Comparison of ENCODE assay signal across 1 cellular context in genomic region chr16:78242231-78242630, GRCh38.
TF ChIP-seq lines count a peak whose summit lies in the region.

No MANE protein-coding gene starts in this region.

TF ChIP-seq in HepG2, 621 proteins besides CTCF, POLR2A, EP300 and RAD21 (continued from another document and continues in another):
- TF ChIP-seq ZNF414 (CRISPR knock-in tag; IDR thresholded peaks at IDR 0.05) (no peak), ONECUT2 (CRISPR knock-in tag; IDR thresholded peaks at IDR 0.05) (no peak), FOXA3 (CRISPR knock-in tag; IDR thresholded peaks at IDR 0.05) (peak; percentile 36; the same call in 1 of the 2 replicates), ZBTB46 (CRISPR knock-in tag; IDR thresholded peaks at IDR 0.05; ENCODE audit: borderline replicate concordance) (no peak), ZNF335 (CRISPR knock-in tag; IDR thresholded peaks at IDR 0.05) (no peak), MTF2 (CRISPR knock-in tag; IDR thresholded peaks at IDR 0.05; ENCODE audit: borderline replicate concordance) (no peak), ZNF317 (CRISPR knock-in tag; IDR thresholded peaks at IDR 0.05) (no peak), GTF3A (CRISPR knock-in tag; conservative IDR thresholded peaks at IDR 0.05) (no peak), ZMYM4 (CRISPR knock-in tag; IDR thresholded peaks at IDR 0.05) (no peak), CCAR2 (optimal IDR thresholded peaks at IDR 0.05; ENCODE audit: low read depth, low read length) (no peak), HDAC1 (CRISPR knock-in tag; IDR thresholded peaks at IDR 0.05) (0 out of 2 replicates have a peak, but pooled peaks have one; percentile 35), USF2 (IDR thresholded peaks at IDR 0.05; ENCODE audit: low read depth, low read length) (no peak), USF2 (CRISPR knock-in tag; IDR thresholded peaks at IDR 0.05; ENCODE audit: borderline replicate concordance) (no peak), ZBTB7B (CRISPR knock-in tag; IDR thresholded peaks at IDR 0.05) (no peak), ZNF616 (CRISPR knock-in tag; IDR thresholded peaks at IDR 0.05; ENCODE audit: low read depth) (no peak), IRF2 (CRISPR knock-in tag; IDR thresholded peaks at IDR 0.05) (no peak), GFI1 (CRISPR knock-in tag; IDR thresholded peaks at IDR 0.05; ENCODE audit: borderline replicate concordance) (peak; percentile 59; the same call in 1 of the 2 replicates), AHDC1 (CRISPR knock-in tag; IDR thresholded peaks at IDR 0.05; ENCODE audit: borderline replicate concordance) (peak; percentile 32; the same call in 1 of the 2 replicates), ZNF768 (CRISPR knock-in tag; IDR thresholded peaks at IDR 0.05) (no peak)
- TF ChIP-seq, protein P1, sequence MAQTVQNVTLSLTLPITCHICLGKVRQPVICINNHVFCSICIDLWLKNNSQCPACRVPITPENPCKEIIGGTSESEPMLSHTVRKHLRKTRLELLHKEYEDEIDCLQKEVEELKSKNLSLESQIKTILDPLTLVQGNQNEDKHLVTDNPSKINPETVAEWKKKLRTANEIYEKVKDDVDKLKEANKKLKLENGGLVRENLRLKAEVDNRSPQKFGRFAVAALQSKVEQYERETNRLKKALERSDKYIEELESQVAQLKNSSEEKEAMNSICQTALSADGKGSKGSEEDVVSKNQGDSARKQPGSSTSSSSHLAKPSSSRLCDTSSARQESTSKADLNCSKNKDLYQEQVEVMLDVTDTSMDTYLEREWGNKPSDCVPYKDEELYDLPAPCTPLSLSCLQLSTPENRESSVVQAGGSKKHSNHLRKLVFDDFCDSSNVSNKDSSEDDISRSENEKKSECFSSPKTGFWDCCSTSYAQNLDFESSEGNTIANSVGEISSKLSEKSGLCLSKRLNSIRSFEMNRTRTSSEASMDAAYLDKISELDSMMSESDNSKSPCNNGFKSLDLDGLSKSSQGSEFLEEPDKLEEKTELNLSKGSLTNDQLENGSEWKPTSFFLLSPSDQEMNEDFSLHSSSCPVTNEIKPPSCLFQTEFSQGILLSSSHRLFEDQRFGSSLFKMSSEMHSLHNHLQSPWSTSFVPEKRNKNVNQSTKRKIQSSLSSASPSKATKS (CRISPR knock-in tag; IDR thresholded peaks at IDR 0.05): no peak
- TF ChIP-seq, protein P2, sequence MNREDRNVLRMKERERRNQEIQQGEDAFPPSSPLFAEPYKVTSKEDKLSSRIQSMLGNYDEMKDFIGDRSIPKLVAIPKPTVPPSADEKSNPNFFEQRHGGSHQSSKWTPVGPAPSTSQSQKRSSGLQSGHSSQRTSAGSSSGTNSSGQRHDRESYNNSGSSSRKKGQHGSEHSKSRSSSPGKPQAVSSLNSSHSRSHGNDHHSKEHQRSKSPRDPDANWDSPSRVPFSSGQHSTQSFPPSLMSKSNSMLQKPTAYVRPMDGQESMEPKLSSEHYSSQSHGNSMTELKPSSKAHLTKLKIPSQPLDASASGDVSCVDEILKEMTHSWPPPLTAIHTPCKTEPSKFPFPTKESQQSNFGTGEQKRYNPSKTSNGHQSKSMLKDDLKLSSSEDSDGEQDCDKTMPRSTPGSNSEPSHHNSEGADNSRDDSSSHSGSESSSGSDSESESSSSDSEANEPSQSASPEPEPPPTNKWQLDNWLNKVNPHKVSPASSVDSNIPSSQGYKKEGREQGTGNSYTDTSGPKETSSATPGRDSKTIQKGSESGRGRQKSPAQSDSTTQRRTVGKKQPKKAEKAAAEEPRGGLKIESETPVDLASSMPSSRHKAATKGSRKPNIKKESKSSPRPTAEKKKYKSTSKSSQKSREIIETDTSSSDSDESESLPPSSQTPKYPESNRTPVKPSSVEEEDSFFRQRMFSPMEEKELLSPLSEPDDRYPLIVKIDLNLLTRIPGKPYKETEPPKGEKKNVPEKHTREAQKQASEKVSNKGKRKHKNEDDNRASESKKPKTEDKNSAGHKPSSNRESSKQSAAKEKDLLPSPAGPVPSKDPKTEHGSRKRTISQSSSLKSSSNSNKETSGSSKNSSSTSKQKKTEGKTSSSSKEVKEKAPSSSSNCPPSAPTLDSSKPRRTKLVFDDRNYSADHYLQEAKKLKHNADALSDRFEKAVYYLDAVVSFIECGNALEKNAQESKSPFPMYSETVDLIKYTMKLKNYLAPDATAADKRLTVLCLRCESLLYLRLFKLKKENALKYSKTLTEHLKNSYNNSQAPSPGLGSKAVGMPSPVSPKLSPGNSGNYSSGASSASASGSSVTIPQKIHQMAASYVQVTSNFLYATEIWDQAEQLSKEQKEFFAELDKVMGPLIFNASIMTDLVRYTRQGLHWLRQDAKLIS (CRISPR knock-in tag; IDR thresholded peaks at IDR 0.05): no peak
- TF ChIP-seq, protein P3, sequence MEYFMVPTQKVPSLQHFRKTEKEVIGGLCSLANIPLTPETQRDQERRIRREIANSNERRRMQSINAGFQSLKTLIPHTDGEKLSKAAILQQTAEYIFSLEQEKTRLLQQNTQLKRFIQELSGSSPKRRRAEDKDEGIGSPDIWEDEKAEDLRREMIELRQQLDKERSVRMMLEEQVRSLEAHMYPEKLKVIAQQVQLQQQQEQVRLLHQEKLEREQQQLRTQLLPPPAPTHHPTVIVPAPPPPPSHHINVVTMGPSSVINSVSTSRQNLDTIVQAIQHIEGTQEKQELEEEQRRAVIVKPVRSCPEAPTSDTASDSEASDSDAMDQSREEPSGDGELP (IDR thresholded peaks at IDR 0.05; ENCODE audit: borderline replicate concordance, low read depth): no peak
- TF ChIP-seq, protein P4, sequence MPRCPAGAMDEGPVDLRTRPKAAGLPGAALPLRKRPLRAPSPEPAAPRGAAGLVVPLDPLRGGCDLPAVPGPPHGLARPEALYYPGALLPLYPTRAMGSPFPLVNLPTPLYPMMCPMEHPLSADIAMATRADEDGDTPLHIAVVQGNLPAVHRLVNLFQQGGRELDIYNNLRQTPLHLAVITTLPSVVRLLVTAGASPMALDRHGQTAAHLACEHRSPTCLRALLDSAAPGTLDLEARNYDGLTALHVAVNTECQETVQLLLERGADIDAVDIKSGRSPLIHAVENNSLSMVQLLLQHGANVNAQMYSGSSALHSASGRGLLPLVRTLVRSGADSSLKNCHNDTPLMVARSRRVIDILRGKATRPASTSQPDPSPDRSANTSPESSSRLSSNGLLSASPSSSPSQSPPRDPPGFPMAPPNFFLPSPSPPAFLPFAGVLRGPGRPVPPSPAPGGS (CRISPR knock-in tag; IDR thresholded peaks at IDR 0.05): no peak
- TF ChIP-seq, protein P5, sequence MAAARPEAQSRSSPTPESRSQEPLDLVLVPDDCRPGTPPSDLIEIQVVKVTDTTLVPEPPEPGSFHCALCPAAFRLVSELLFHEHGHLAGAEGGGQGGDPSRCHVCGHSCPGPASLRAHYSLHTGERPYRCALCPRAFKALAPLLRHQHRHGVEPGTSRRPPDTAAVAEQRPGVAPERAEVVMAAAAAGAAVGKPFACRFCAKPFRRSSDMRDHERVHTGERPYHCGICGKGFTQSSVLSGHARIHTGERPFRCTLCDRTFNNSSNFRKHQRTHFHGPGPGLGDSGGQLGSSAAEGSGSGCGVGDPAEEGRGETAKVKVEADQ (CRISPR knock-in tag; IDR thresholded peaks at IDR 0.05; ENCODE audit: borderline replicate concordance): no peak
- TF ChIP-seq, protein P6, sequence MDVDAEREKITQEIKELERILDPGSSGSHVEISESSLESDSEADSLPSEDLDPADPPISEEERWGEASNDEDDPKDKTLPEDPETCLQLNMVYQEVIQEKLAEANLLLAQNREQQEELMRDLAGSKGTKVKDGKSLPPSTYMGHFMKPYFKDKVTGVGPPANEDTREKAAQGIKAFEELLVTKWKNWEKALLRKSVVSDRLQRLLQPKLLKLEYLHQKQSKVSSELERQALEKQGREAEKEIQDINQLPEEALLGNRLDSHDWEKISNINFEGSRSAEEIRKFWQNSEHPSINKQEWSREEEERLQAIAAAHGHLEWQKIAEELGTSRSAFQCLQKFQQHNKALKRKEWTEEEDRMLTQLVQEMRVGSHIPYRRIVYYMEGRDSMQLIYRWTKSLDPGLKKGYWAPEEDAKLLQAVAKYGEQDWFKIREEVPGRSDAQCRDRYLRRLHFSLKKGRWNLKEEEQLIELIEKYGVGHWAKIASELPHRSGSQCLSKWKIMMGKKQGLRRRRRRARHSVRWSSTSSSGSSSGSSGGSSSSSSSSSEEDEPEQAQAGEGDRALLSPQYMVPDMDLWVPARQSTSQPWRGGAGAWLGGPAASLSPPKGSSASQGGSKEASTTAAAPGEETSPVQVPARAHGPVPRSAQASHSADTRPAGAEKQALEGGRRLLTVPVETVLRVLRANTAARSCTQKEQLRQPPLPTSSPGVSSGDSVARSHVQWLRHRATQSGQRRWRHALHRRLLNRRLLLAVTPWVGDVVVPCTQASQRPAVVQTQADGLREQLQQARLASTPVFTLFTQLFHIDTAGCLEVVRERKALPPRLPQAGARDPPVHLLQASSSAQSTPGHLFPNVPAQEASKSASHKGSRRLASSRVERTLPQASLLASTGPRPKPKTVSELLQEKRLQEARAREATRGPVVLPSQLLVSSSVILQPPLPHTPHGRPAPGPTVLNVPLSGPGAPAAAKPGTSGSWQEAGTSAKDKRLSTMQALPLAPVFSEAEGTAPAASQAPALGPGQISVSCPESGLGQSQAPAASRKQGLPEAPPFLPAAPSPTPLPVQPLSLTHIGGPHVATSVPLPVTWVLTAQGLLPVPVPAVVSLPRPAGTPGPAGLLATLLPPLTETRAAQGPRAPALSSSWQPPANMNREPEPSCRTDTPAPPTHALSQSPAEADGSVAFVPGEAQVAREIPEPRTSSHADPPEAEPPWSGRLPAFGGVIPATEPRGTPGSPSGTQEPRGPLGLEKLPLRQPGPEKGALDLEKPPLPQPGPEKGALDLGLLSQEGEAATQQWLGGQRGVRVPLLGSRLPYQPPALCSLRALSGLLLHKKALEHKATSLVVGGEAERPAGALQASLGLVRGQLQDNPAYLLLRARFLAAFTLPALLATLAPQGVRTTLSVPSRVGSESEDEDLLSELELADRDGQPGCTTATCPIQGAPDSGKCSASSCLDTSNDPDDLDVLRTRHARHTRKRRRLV (CRISPR knock-in tag; IDR thresholded peaks at IDR 0.05): no peak
